ENCODE assay signal across 14 cellular contexts in genomic region chr12:92365333-92365732, GRCh38.
DNase-seq lines count a peak whose midpoint lies in the region; ATAC-seq and TF ChIP-seq lines count a peak whose summit lies in the region.
"Had no signal": no experiment of that assay in that cellular context is flagged by ENCODE, and none has a peak within 500 bp of the region (broad histone marks: within the 10 kb centered on the region; RNA-seq: fewer than 3 reads in every experiment).

No MANE protein-coding gene starts in this region.

- H4K20me1 ChIP-seq in BLaER1 treated with 17β-estradiol and CSF1 and Interleukin-3, amounts not matched to agents 10 nM and 100 nM, result no peaks in the 10 kb centered on the region

- no peaks in the 10 kb centered on the region for H3K27me3 ChIP-seq in BLaER1 treated with 17β-estradiol and CSF1 and Interleukin-3, amounts not matched to agents 10 nM and 100 nM
- H3K27me3 ChIP-seq: cardiac muscle cell, esophagus muscularis mucosa, thyroid gland had no signal

- no peak overlapping the region for H3K9ac ChIP-seq in BLaER1 treated with 17β-estradiol and CSF1 and Interleukin-3, amounts not matched to agents 10 nM and 100 nM

- H3K27me3 Mint-ChIP-seq in T-cell, result no peaks in the 10 kb centered on the region
- H3K27me3 Mint-ChIP-seq in activated naive CD8-positive, alpha-beta T cell treated with anti-CD3 and anti-CD28 coated beads, Interleukin-2, amount 50 U/mL, for 24 hours, result no peaks in the 10 kb centered on the region
- H3K27me3 Mint-ChIP-seq: activated CD8-positive, alpha-beta T cell treated with anti-CD3 and anti-CD28 coated beads for 36 hours had no signal

- H3K27ac Mint-ChIP-seq in T-cell, result peak overlapping the region; percentile 76 to 79
- H3K27ac Mint-ChIP-seq in activated naive CD8-positive, alpha-beta T cell treated with anti-CD3 and anti-CD28 coated beads, Interleukin-2, amount 50 U/mL, for 24 hours, result no peak overlapping the region

- ATAC-seq in HG02884 (IDR thresholded peaks at IDR 0.05; ENCODE audit: unreplicated experiment) (peak; percentile 26), T-cell (replicated peaks in 1 of 4) (no peak), GM21515 (IDR thresholded peaks at IDR 0.05; ENCODE audit: unreplicated experiment) (no peak)
- no peak for ATAC-seq in activated naive CD8-positive, alpha-beta T cell treated with anti-CD3 and anti-CD28 coated beads, Interleukin-2, amount 50 U/mL, for 24 hours
- ATAC-seq: activated CD8-positive, alpha-beta T cell treated with anti-CD3 and anti-CD28 coated beads for 36 hours had no signal

- peaks cover 0 to 17% (median 7%) of the 10 kb centered on the region in 3 donors for H3K9me3 Mint-ChIP-seq in T-cell
- peaks cover 21% of the 10 kb centered on the region for H3K9me3 Mint-ChIP-seq in activated naive CD8-positive, alpha-beta T cell treated with anti-CD3 and anti-CD28 coated beads, Interleukin-2, amount 50 U/mL, for 24 hours

- no peak for TF ChIP-seq CTCF in GM12864 (IDR thresholded peaks at IDR 0.05; ENCODE audit: low read depth, low read length, missing control alignments)

- CTCF ChIA-PET in T-cell (lab: Charles Lee), result interaction anchor here (0.5 to 0.6 kb wide), 2 partner anchors 108 to 786 kb away, joined by 3 to 4 read pairs; no protein-coding TSS in a partner anchor

- no peaks in the 10 kb centered on the region for H3K36me3 ChIP-seq in BLaER1 treated with 17β-estradiol and CSF1 and Interleukin-3, amounts not matched to agents 10 nM and 100 nM
- H3K36me3 ChIP-seq: cardiac muscle cell, esophagus muscularis mucosa, prostate gland, thyroid gland had no signal

- peak overlapping the region in 7 of 11 experiments; percentile 31 to 91 (median 69); a peak in 9 of 22 replicates for H3K4me2 ChIP-seq in BLaER1 treated with 17β-estradiol and CSF1 and Interleukin-3, amounts not matched to agents 10 nM and 100 nM

- H3K4me3 Mint-ChIP-seq in T-cell, result peak overlapping the region in 1 of 3 donors; percentile 65
- H3K4me3 Mint-ChIP-seq in activated naive CD8-positive, alpha-beta T cell treated with anti-CD3 and anti-CD28 coated beads, Interleukin-2, amount 50 U/mL, for 24 hours, result no peak overlapping the region
- H3K4me3 Mint-ChIP-seq: activated CD8-positive, alpha-beta T cell treated with anti-CD3 and anti-CD28 coated beads for 36 hours had no signal

- DNase-seq in GM12864 (ENCODE audit: low read depth), result peak; percentile 65
- no peak for DNase-seq in T-cell
- no peak for DNase-seq in DMS 273 treated with DMSO at 0.1 percent for 48 hours (lab: John Stamatoyannopoulos, UW)
- no peak for DNase-seq in activated naive CD8-positive, alpha-beta T cell treated with anti-CD3 and anti-CD28 coated beads, Interleukin-2, amount 50 U/mL, for 24 hours
- DNase-seq in activated CD8-positive, alpha-beta memory T cell treated with anti-CD3 and anti-CD28 coated beads, Interleukin-2, amount 50 U/mL, for 48 hours, result no peak
- DNase-seq: activated CD8-positive, alpha-beta T cell treated with anti-CD3 and anti-CD28 coated beads for 36 hours; IMR-90; thyroid gland had no signal

- H3K36me3 Mint-ChIP-seq in T-cell, result peaks cover 8% of the 10 kb centered on the region
- peaks cover 14% of the 10 kb centered on the region for H3K36me3 Mint-ChIP-seq in activated naive CD8-positive, alpha-beta T cell treated with anti-CD3 and anti-CD28 coated beads, Interleukin-2, amount 50 U/mL, for 24 hours (ENCODE audit: low read depth)

- no peak overlapping the region for H3K4me3 ChIP-seq in BLaER1 treated with 17β-estradiol and CSF1 and Interleukin-3, amounts not matched to agents 10 nM and 100 nM
- no peak overlapping the region for H3K4me3 ChIP-seq in GM12864 (ENCODE audit: low read depth, low read length)
- H3K4me3 ChIP-seq: cardiac muscle cell, esophagus muscularis mucosa, prostate gland, thyroid gland had no signal

- peaks cover 0 to 6% (median 0%) of the 10 kb centered on the region in 11 experiments; a peak in 3 of 22 replicates for H3K9me3 ChIP-seq in BLaER1 treated with 17β-estradiol and CSF1 and Interleukin-3, amounts not matched to agents 10 nM and 100 nM (replicated peaks in 1 of 11)
- H3K9me3 ChIP-seq: esophagus muscularis mucosa, prostate gland, thyroid gland had no signal

- H3K4me1 Mint-ChIP-seq in T-cell, result peaks cover 50 to 67% (median 55%) of the 10 kb centered on the region in 3 donors
- peaks cover 52% of the 10 kb centered on the region for H3K4me1 Mint-ChIP-seq in activated naive CD8-positive, alpha-beta T cell treated with anti-CD3 and anti-CD28 coated beads, Interleukin-2, amount 50 U/mL, for 24 hours

- POLR2A ChIA-PET in T-cell (lab: Charles Lee), result interaction anchor here (0.5 to 1.2 kb wide), 4 partner anchors 33 to 217 kb away, joined by 3 to 5 read pairs (median 4); no protein-coding TSS in a partner anchor

- peak overlapping the region in 4 of 11 experiments; percentile 27 to 97 (median 95); a peak in 7 of 22 replicates for H3K27ac ChIP-seq in BLaER1 treated with 17β-estradiol and CSF1 and Interleukin-3, amounts not matched to agents 10 nM and 100 nM
- H3K27ac ChIP-seq: cardiac muscle cell, esophagus muscularis mucosa, prostate gland, thyroid gland had no signal

- peaks cover 43 to 56% (median 51%) of the 10 kb centered on the region in 10 experiments for H3K4me1 ChIP-seq in BLaER1 treated with 17β-estradiol and CSF1 and Interleukin-3, amounts not matched to agents 10 nM and 100 nM
- H3K4me1 ChIP-seq: prostate gland, thyroid gland had no signal
